Comparison of ENCODE assay signal across 21 cellular contexts in the genomic region with DNA sequence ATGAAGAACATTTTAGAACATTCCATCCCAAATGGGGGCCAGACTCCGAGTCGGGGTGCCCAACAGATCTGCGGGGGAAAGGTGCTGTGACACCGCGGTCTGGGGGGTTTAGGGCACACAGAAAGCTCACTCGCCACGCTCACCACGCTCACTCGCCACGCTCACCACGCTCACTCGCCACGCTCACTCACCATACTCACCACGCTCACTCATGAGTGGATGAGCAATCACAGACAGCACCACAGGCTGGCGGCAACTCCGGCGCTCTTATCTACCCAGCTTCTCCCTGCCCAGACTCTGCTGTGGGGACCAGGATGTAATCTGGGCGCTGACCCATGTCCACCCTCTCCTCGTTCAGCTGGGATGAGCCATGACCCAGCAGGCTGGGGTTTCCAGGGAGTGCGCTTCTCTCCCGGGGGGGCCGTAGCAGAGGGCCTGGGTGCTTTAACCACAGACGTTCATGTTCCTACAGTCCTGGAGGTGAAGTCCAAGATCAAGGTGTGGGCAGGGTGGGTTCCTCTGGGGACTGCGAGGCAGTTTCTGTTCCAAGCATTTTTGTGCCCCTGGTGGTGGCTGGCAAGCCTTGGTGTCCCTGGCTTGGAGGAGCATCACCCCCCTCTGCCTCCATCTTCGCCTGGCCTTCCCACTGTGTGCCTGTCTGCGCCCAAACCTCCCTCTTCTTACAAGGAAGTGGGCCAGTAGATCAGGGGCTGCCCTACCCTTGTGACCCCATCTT.
"Had no signal": no experiment of that assay in that cellular context is flagged by ENCODE, and none has a peak within 500 bp of the region (broad histone marks: within the 10 kb centered on the region; RNA-seq: fewer than 3 reads in every experiment).

No MANE protein-coding gene starts in this region.

- H3K27ac Mint-ChIP-seq: activated B cell treated with CpG ODN at 0.5 μM for 24 hours; activated CD4-positive, alpha-beta memory T cell treated with anti-CD3 and anti-CD28 coated beads, Interleukin-2, amount 10 ng/mL, durations not matched to agents 7 days and 5 days; activated CD8-positive, alpha-beta memory T cell treated with anti-CD3 and anti-CD28 coated beads, Interleukin-2, amount 10 ng/mL, durations not matched to agents 7 days and 5 days; activated naive CD8-positive, alpha-beta T cell treated with anti-CD3 and anti-CD28 coated beads, Interleukin-2, amount 10 ng/mL, durations not matched to agents 7 days and 5 days; effector memory CD8-positive, alpha-beta T cell; naive thymus-derived CD4-positive, alpha-beta T cell; progenitor cell of endocrine pancreas; T-cell had no signal

- H3K9me3 ChIP-seq: uterus had no signal

- H3K27me3 ChIP-seq: cardiac muscle cell, left lung, uterus had no signal

- H3K4me1 ChIP-seq: left lung, tibial artery, uterus had no signal

- H3K9me3 Mint-ChIP-seq: activated B cell treated with CpG ODN at 0.5 μM for 24 hours; effector memory CD8-positive, alpha-beta T cell had no signal

- H3K27me3 Mint-ChIP-seq: activated B cell treated with CpG ODN at 0.5 μM for 24 hours; activated CD4-positive, alpha-beta memory T cell treated with anti-CD3 and anti-CD28 coated beads, Interleukin-2, amount 10 ng/mL, durations not matched to agents 7 days and 5 days; activated CD8-positive, alpha-beta memory T cell treated with anti-CD3 and anti-CD28 coated beads, Interleukin-2, amount 10 ng/mL, durations not matched to agents 7 days and 5 days; activated naive CD8-positive, alpha-beta T cell treated with anti-CD3 and anti-CD28 coated beads, Interleukin-2, amount 10 ng/mL, durations not matched to agents 7 days and 5 days; effector memory CD8-positive, alpha-beta T cell; progenitor cell of endocrine pancreas had no signal

- H3K4me3 ChIP-seq: cardiac muscle cell, left lung, tibial artery, uterus had no signal

- DNase-seq: activated B cell treated with CpG ODN at 0.5 μM for 24 hours; activated CD4-positive, alpha-beta memory T cell treated with anti-CD3 and anti-CD28 coated beads, Interleukin-2, amount 10 ng/mL, durations not matched to agents 7 days and 5 days; activated CD4-positive, alpha-beta T cell treated with anti-CD3 and anti-CD28 coated beads for 48 hours; activated CD8-positive, alpha-beta memory T cell treated with anti-CD3 and anti-CD28 coated beads, Interleukin-2, amount 10 ng/mL, durations not matched to agents 7 days and 5 days; activated naive CD4-positive, alpha-beta T cell treated with Interleukin-2 at 50 U/mL for 16 hours; activated naive CD8-positive, alpha-beta T cell treated with anti-CD3 and anti-CD28 coated beads, Interleukin-2, amount 10 ng/mL, durations not matched to agents 7 days and 5 days; amygdala; effector memory CD8-positive, alpha-beta T cell; hippocampal formation; islet precursor cell; mesenchymal stem cell; naive thymus-derived CD4-positive, alpha-beta T cell; occipital lobe; stimulated activated CD4-positive, alpha-beta T cell treated with anti-CD3 and anti-CD28 coated beads, Interleukin-2, amount 100 ng/mL, for 24 hours; stimulated activated naive CD4-positive, alpha-beta T cell treated with Interleukin-2 at 50 U/mL for 16 hours; T-cell; uterus had no signal

- H3K27ac ChIP-seq: cardiac muscle cell, left lung, tibial artery, uterus had no signal

- H3K36me3 ChIP-seq: cardiac muscle cell, left lung, tibial artery, uterus had no signal

- ATAC-seq: activated CD8-positive, alpha-beta memory T cell treated with anti-CD3 and anti-CD28 coated beads, Interleukin-2, amount 10 ng/mL, durations not matched to agents 7 days and 5 days; effector memory CD8-positive, alpha-beta T cell; left lung; naive thymus-derived CD4-positive, alpha-beta T cell; T-cell had no signal

- H3K4me3 Mint-ChIP-seq: activated B cell treated with CpG ODN at 0.5 μM for 24 hours; activated CD4-positive, alpha-beta memory T cell treated with anti-CD3 and anti-CD28 coated beads, Interleukin-2, amount 10 ng/mL, durations not matched to agents 7 days and 5 days; activated CD8-positive, alpha-beta memory T cell treated with anti-CD3 and anti-CD28 coated beads, Interleukin-2, amount 10 ng/mL, durations not matched to agents 7 days and 5 days; activated naive CD8-positive, alpha-beta T cell treated with anti-CD3 and anti-CD28 coated beads, Interleukin-2, amount 10 ng/mL, durations not matched to agents 7 days and 5 days; effector memory CD8-positive, alpha-beta T cell; naive thymus-derived CD4-positive, alpha-beta T cell; T-cell had no signal

- H3K4me1 Mint-ChIP-seq: activated B cell treated with CpG ODN at 0.5 μM for 24 hours; activated CD4-positive, alpha-beta memory T cell treated with anti-CD3 and anti-CD28 coated beads, Interleukin-2, amount 10 ng/mL, durations not matched to agents 7 days and 5 days; activated CD8-positive, alpha-beta memory T cell treated with anti-CD3 and anti-CD28 coated beads, Interleukin-2, amount 10 ng/mL, durations not matched to agents 7 days and 5 days; activated naive CD8-positive, alpha-beta T cell treated with anti-CD3 and anti-CD28 coated beads, Interleukin-2, amount 10 ng/mL, durations not matched to agents 7 days and 5 days; naive thymus-derived CD4-positive, alpha-beta T cell had no signal

- H3K36me3 Mint-ChIP-seq: activated CD8-positive, alpha-beta memory T cell treated with anti-CD3 and anti-CD28 coated beads, Interleukin-2, amount 10 ng/mL, durations not matched to agents 7 days and 5 days; activated naive CD8-positive, alpha-beta T cell treated with anti-CD3 and anti-CD28 coated beads, Interleukin-2, amount 10 ng/mL, durations not matched to agents 7 days and 5 days; T-cell had no signal
